Comparison of ENCODE assay signal across 14 cellular contexts in the genomic region with DNA sequence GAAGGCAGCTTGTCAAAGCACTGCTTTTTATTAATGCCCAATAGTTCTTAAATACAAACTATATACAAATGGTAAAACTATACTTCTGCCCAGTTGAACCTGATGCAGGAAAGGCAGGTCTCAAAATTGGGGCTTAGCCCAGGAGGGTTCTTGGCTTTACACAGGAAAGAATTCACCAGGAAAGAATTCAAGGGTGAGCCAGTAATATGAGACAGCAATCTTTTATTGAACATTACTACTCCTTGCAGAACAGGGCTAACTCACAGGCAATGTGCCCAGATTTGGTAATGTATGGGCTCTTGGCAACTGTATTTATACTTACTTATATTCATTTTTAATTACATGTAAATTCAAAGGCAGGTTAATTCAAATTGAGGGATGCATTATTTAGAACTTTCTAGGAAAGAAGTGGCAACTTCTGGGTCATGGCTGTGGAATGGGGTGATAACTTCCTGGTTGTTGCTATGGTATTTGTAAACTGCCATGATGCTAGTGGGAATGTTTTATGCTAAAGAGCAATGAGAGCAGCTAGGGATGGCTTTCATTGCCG.
A peak's percentile ranks its signal among the peaks of the same experiment; 100 is the strongest.
DNase-seq lines count a peak whose midpoint lies in the region; ATAC-seq and TF ChIP-seq lines count a peak whose summit lies in the region.
"Had no signal": no experiment of that assay in that cellular context is flagged by ENCODE, and none has a peak within 500 bp of the region (broad histone marks: within the 10 kb centered on the region; RNA-seq: fewer than 3 reads in every experiment).

No MANE protein-coding gene starts in this region.

- H3K9me3 Mint-ChIP-seq in MCF 10A (ENCODE audit: unreplicated experiment): peaks cover 11% of the 10 kb centered on the region
- no peaks in the 10 kb centered on the region for H3K9me3 Mint-ChIP-seq in stimulated activated memory B cell treated with anti-CD40 and anti-IgM and Interleukin-4, amounts not matched to agents 10 μg/mL and 1 μg/mL and 100 μg/mL, for 72 hours
- H3K9me3 Mint-ChIP-seq: CD8-positive, alpha-beta T cell had no signal

- H3K9me3 ChIP-seq in breast epithelium (no peaks in the 10 kb centered on the region), PC-3 (ENCODE audit: low read length) (no peaks in the 10 kb centered on the region)

- TF ChIP-seq POLR2A in breast epithelium (IDR thresholded peaks at IDR 0.05): no peak

- H3K9ac ChIP-seq in PC-3 (ENCODE audit: low read length): no peak overlapping the region
- H3K9ac ChIP-seq: BLaER1 treated with 17β-estradiol and CSF1 and Interleukin-3, amounts not matched to agents 10 nM and 100 nM had no signal

- TF ChIP-seq CTCF in MCF 10A (IDR thresholded peaks at IDR 0.05; ENCODE audit: unreplicated experiment) (no peak), breast epithelium (IDR thresholded peaks at IDR 0.05) (no peak), PC-3 (conservative IDR thresholded peaks at IDR 0.05; ENCODE audit: low read depth, low read length) (no peak)

- H3K4me3 ChIP-seq in breast epithelium (no peak overlapping the region), PC-3 (ENCODE audit: low read length) (no peak overlapping the region)
- H3K4me3 ChIP-seq: BLaER1 treated with 17β-estradiol and CSF1 and Interleukin-3, amounts not matched to agents 10 nM and 100 nM had no signal

- H3K9me2 ChIP-seq in PC-3 (replicated peaks; ENCODE audit: low read length): no peaks in the 10 kb centered on the region

- no peak overlapping the region for H3K27ac ChIP-seq in breast epithelium
- peak overlapping the region; percentile 34 for H3K27ac ChIP-seq in PC-3 (ENCODE audit: low read length)
- H3K27ac ChIP-seq: BLaER1 treated with 17β-estradiol and CSF1 and Interleukin-3, amounts not matched to agents 10 nM and 100 nM; HL-60 had no signal

- H3K36me3 ChIP-seq in breast epithelium: no peaks in the 10 kb centered on the region
- no peaks in the 10 kb centered on the region for H3K36me3 ChIP-seq in PC-3 (ENCODE audit: low read depth, low read length)
- H3K36me3 ChIP-seq: BLaER1 treated with 17β-estradiol and CSF1 and Interleukin-3, amounts not matched to agents 10 nM and 100 nM had no signal

- H3K4me3 Mint-ChIP-seq in MCF 10A (ENCODE audit: unreplicated experiment): no peak overlapping the region
- H3K4me3 Mint-ChIP-seq in stimulated activated memory B cell treated with anti-CD40 and anti-IgM and Interleukin-4, amounts not matched to agents 10 μg/mL and 1 μg/mL and 100 μg/mL, for 72 hours: no peak overlapping the region
- H3K4me3 Mint-ChIP-seq: CD8-positive, alpha-beta T cell; H9 had no signal

- H3K36me3 Mint-ChIP-seq in MCF 10A (ENCODE audit: insufficient read depth, unreplicated experiment): no peaks in the 10 kb centered on the region
- no peaks in the 10 kb centered on the region for H3K36me3 Mint-ChIP-seq in stimulated activated memory B cell treated with anti-CD40 and anti-IgM and Interleukin-4, amounts not matched to agents 10 μg/mL and 1 μg/mL and 100 μg/mL, for 72 hours
- H3K36me3 Mint-ChIP-seq: CD8-positive, alpha-beta T cell had no signal

- H3K4me1 ChIP-seq in breast epithelium (no peaks in the 10 kb centered on the region), PC-3 (ENCODE audit: insufficient read depth, low read length) (peaks cover 16% of the 10 kb centered on the region)
- H3K4me1 ChIP-seq: BLaER1 treated with 17β-estradiol and CSF1 and Interleukin-3, amounts not matched to agents 10 nM and 100 nM had no signal

- no peaks in the 10 kb centered on the region for H3F3A ChIP-seq in PC-3 (ENCODE audit: low read length, unreplicated experiment)

- no peaks in the 10 kb centered on the region for H4K20me1 ChIP-seq in PC-3 (ENCODE audit: low read length)
- H4K20me1 ChIP-seq: BLaER1 treated with 17β-estradiol and CSF1 and Interleukin-3, amounts not matched to agents 10 nM and 100 nM had no signal

- CTCF ChIA-PET in MCF 10A (lab: Yijun Ruan, JAX): no interaction called here
- CTCF ChIA-PET in PC-3 (lab: Charles Lee): no interaction called here
- CTCF ChIA-PET in HEK293T (lab: Yijun Ruan, JAX): no interaction called here

- no peaks in the 10 kb centered on the region for H3K79me2 ChIP-seq in PC-3 (ENCODE audit: low read length)

- H2AFZ ChIP-seq in PC-3 (ENCODE audit: low read length): no peak overlapping the region

- peak; percentile 96 for ATAC-seq in PC-3
- ATAC-seq in stimulated activated memory B cell treated with anti-CD40 and anti-IgM and Interleukin-4, amounts not matched to agents 10 μg/mL and 1 μg/mL and 100 μg/mL, for 72 hours: no peak
- ATAC-seq: CD8-positive, alpha-beta T cell had no signal

- H3K4me1 Mint-ChIP-seq in MCF 10A (ENCODE audit: insufficient read depth, unreplicated experiment): no peaks in the 10 kb centered on the region
- H3K4me1 Mint-ChIP-seq in stimulated activated memory B cell treated with anti-CD40 and anti-IgM and Interleukin-4, amounts not matched to agents 10 μg/mL and 1 μg/mL and 100 μg/mL, for 72 hours: no peaks in the 10 kb centered on the region
- H3K4me1 Mint-ChIP-seq: H9 had no signal

- peak overlapping the region; percentile 57 for H3K4me2 ChIP-seq in PC-3 (ENCODE audit: low read length)
- H3K4me2 ChIP-seq: BLaER1 treated with 17β-estradiol and CSF1 and Interleukin-3, amounts not matched to agents 10 nM and 100 nM had no signal

- no TSS peak for BruUV-seq in MCF 10A (replicated peaks; lab: Mats Ljungman, UMichigan)
- TSS peak; percentile 7 for BruUV-seq in PC-3 (replicated peaks; lab: Mats Ljungman, UMichigan)

- no peaks in the 10 kb centered on the region for H3K27me3 Mint-ChIP-seq in MCF 10A (ENCODE audit: insufficient read depth, unreplicated experiment)
- H3K27me3 Mint-ChIP-seq in stimulated activated memory B cell treated with anti-CD40 and anti-IgM and Interleukin-4, amounts not matched to agents 10 μg/mL and 1 μg/mL and 100 μg/mL, for 72 hours: no peaks in the 10 kb centered on the region

- intact Hi-C loops in MCF 10A (cut with micrococcal nuclease) (no loop called here), breast epithelium (cut with DNase I; ENCODE audit: low total_unique reads) (no loop called here), PC-3 (cut with micrococcal nuclease) (loop anchor here (2.0 kb wide), 1 partner anchor 47 kb away; no protein-coding TSS in a partner anchor)

- POLR2A ChIA-PET in MCF 10A (lab: Yijun Ruan, JAX) (no interaction called here), PC-3 (lab: Charles Lee; ENCODE audit: unreplicated experiment) (no interaction called here), HEK293T (lab: Yijun Ruan, JAX) (no interaction called here)

- H3K27me3 ChIP-seq in breast epithelium (no peaks in the 10 kb centered on the region), PC-3 (ENCODE audit: low read length) (no peaks in the 10 kb centered on the region)
- H3K27me3 ChIP-seq: BLaER1 treated with 17β-estradiol and CSF1 and Interleukin-3, amounts not matched to agents 10 nM and 100 nM had no signal

- DNase-seq in MCF 10A (ENCODE audit: unreplicated experiment) (peak; percentile 75), breast epithelium (ENCODE audit: low spot score in 2 of 2) (no peak), M059J (ENCODE audit: low read depth) (peak; percentile 16), PC-3 (peak; percentile 86), HEK293T (ENCODE audit: extremely low spot score) (no peak), hepatic stellate cell (ENCODE audit: low spot score) (no peak)
- DNase-seq: 8988T; Calu3; CD8-positive, alpha-beta T cell; DMS79 treated with DMSO at 0.1 percent for 48 hours; H9 had no signal

- H3K27ac Mint-ChIP-seq in MCF 10A (ENCODE audit: low read depth, unreplicated experiment): no peak overlapping the region
- no peak overlapping the region for H3K27ac Mint-ChIP-seq in stimulated activated memory B cell treated with anti-CD40 and anti-IgM and Interleukin-4, amounts not matched to agents 10 μg/mL and 1 μg/mL and 100 μg/mL, for 72 hours
- H3K27ac Mint-ChIP-seq: CD8-positive, alpha-beta T cell; H9 had no signal

TF ChIP-seq in HEK293T, 16 proteins besides CTCF, POLR2A, EP300 and RAD21:
- TF ChIP-seq TARDBP (IDR thresholded peaks at IDR 0.05) (no peak), L3MBTL2 (conservative IDR thresholded peaks at IDR 0.05) (no peak), ZNF384 (IDR thresholded peaks at IDR 0.05) (no peak)
- TF ChIP-seq, protein P1, sequence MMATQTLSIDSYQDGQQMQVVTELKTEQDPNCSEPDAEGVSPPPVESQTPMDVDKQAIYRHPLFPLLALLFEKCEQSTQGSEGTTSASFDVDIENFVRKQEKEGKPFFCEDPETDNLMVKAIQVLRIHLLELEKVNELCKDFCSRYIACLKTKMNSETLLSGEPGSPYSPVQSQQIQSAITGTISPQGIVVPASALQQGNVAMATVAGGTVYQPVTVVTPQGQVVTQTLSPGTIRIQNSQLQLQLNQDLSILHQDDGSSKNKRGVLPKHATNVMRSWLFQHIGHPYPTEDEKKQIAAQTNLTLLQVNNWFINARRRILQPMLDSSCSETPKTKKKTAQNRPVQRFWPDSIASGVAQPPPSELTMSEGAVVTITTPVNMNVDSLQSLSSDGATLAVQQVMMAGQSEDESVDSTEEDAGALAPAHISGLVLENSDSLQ (IDR thresholded peaks at IDR 0.05): no peak

Comparison
In these comparisons a context has a peak if more than half of its experiments do, and no peak if none do; other contexts are left out.
1. DNase-seq: peak in MCF 10A (single experiment), M059J (single experiment) and PC-3 (single experiment); none in breast epithelium (0 of 2), HEK293T (single experiment) and hepatic stellate cell (single experiment).